In genomic region chr1:200401263-200401662, GRCh38 we compare ENCODE assay signal across 20 cellular contexts. TPM values are rescaled to one million over a fixed set of nuclear protein-coding genes. Genes with fewer than 3 reads are reported as not detected.
DNase-seq lines count a peak whose midpoint lies in the region; ATAC-seq, FAIRE-seq and TF ChIP-seq lines count a peak whose summit lies in the region.
"Had no signal": no experiment of that assay in that cellular context is flagged by ENCODE, and none has a peak within 500 bp of the region (broad histone marks: within the 10 kb centered on the region; RNA-seq: fewer than 3 reads in every experiment).

No MANE protein-coding gene starts in this region.

- in situ Hi-C loops in IMR-90 (cut with MboI; ENCODE audit: low sequenced_read_pairs) = no loop called here

- peak overlapping the region; percentile 71 to 97; a peak in 5 of 6 replicates for H3K27ac ChIP-seq in A549
- H3K27ac ChIP-seq in IMR-90 (ENCODE audit: insufficient read depth, low read length) = no peak overlapping the region; the same call in 1 of the 2 replicates
- H3K27ac ChIP-seq: BLaER1 treated with 17β-estradiol and CSF1 and Interleukin-3, amounts not matched to agents 10 nM and 100 nM had no signal

- CTCF ChIA-PET in A549 (lab: Yijun Ruan, JAX) (interaction anchor here (1.1 to 1.2 kb wide), 3 partner anchors 87 to 109 kb away, joined by 3 read pairs; no protein-coding TSS in a partner anchor), IMR-90 (lab: Yijun Ruan, JAX) (interaction anchor here (0.5 to 0.8 kb wide), 2 partner anchors 13 to 148 kb away, joined by 3 read pairs; no protein-coding TSS in a partner anchor), T-cell (lab: Charles Lee) (no interaction called here)

- DNase-seq in A549 (ENCODE audit: low read depth in 1 of 2, low spot score in 1 of 2) (no peak), IMR-90 (no peak), fibroblast of villous mesenchyme (ENCODE audit: low read depth) (peak; percentile 63), neural crest cell (ENCODE audit: low read depth, low spot score) (no peak), AML-193 (lab: John Stamatoyannopoulos, UW) (no peak), NCI-H526 treated with DMSO at 0.1 percent for 48 hours (lab: John Stamatoyannopoulos, UW) (no peak), T-cell (no peak), NCI-H2171 treated with DMSO at 0.1 percent for 48 hours (lab: John Stamatoyannopoulos, UW) (no peak)
- DNase-seq: 8988T; CD8-positive, alpha-beta memory T cell; DMS79 treated with DMSO at 0.1 percent for 48 hours; GOT3; Kasumi-1; NCI-H187; NCI-H446; NK-92 treated with Interleukin-12 subunit alpha and Interleukin-12 subunit beta, amount 100 ng/mL, for 24 hours; OCI-M1; RPMI8226; SIG-M5 had no signal

- dilution Hi-C loops in IMR-90 (cut with HindIII; ENCODE audit: low sequenced_read_pairs, unreplicated experiment) = no loop called here

- no peak overlapping the region for H3K23ac ChIP-seq in IMR-90 (ENCODE audit: low read depth, low read length)

- no peaks in the 10 kb centered on the region for H3K27me3 ChIP-seq in IMR-90 (ENCODE audit: control insufficient read depth, insufficient read depth, low read length)
- H3K27me3 ChIP-seq: BLaER1 treated with 17β-estradiol and CSF1 and Interleukin-3, amounts not matched to agents 10 nM and 100 nM had no signal

- H3K4me3 ChIP-seq in A549 = peak overlapping the region; percentile 12; the same call in 1 of the 3 replicates
- H3K4me3 ChIP-seq in IMR-90 (ENCODE audit: insufficient read depth, low read depth, low read length) = no peak overlapping the region
- H3K4me3 ChIP-seq in fibroblast of villous mesenchyme (ENCODE audit: low read depth, low read length) = no peak overlapping the region
- H3K4me3 ChIP-seq: BLaER1 treated with 17β-estradiol and CSF1 and Interleukin-3, amounts not matched to agents 10 nM and 100 nM had no signal

- no peak overlapping the region for H3K9ac ChIP-seq in IMR-90 (ENCODE audit: low read depth, low read length)
- H3K9ac ChIP-seq: BLaER1 treated with 17β-estradiol and CSF1 and Interleukin-3, amounts not matched to agents 10 nM and 100 nM had no signal

- no peak for ATAC-seq in A549
- ATAC-seq in IMR-90 (ENCODE audit: low read depth) = no peak
- ATAC-seq in T-cell (replicated peaks in 1 of 4) = no peak

- TF ChIP-seq RAD21 in A549 (conservative IDR thresholded peaks at IDR 0.05 in 1 of 2, IDR thresholded peaks at IDR 0.05 in 1 of 2) = no peak
- no peak for TF ChIP-seq RAD21 in IMR-90 (IDR thresholded peaks at IDR 0.05; ENCODE audit: low read length)

- TF ChIP-seq POLR2A in A549 (IDR thresholded peaks at IDR 0.05; ENCODE audit: low read length) (no peak), IMR-90 (IDR thresholded peaks at IDR 0.05; ENCODE audit: low read depth, low read length) (no peak)

- FAIRE-seq in A549 (lab: Jason Lieb, UNC) = peak; percentile 39

- no peak overlapping the region for H2AK9ac ChIP-seq in IMR-90 (replicated peaks; ENCODE audit: low read depth, low read length, poor library complexity)

- H3K56ac ChIP-seq in IMR-90 (ENCODE audit: extremely low read depth, insufficient read depth, low read length) = no peak overlapping the region

- H3K9me3 ChIP-seq in A549 (no peaks in the 10 kb centered on the region), IMR-90 (ENCODE audit: control insufficient read depth, insufficient read depth, low read length) (no peaks in the 10 kb centered on the region)

- no TSS peak for BruUV-seq in IMR-90 (replicated peaks; lab: Mats Ljungman, UMichigan)

- no peak overlapping the region for H2AFZ ChIP-seq in IMR-90 (replicated peaks; ENCODE audit: low read length, poor library complexity)

- H3K9me1 ChIP-seq in IMR-90 (ENCODE audit: insufficient read depth, low read length) = 0 out of 2 replicates have a peak, but pooled peaks cover 2% of the 10 kb centered on the region

- TF ChIP-seq CTCF in A549 (IDR thresholded peaks at IDR 0.05) (no peak), IMR-90 (conservative IDR thresholded peaks at IDR 0.05; ENCODE audit: low read depth, low read length) (no peak), fibroblast of villous mesenchyme (IDR thresholded peaks at IDR 0.05; ENCODE audit: insufficient read depth, low read depth, low read length) (no peak), neural crest cell (conservative IDR thresholded peaks at IDR 0.05) (no peak)

- H3K4me3 Mint-ChIP-seq in neural crest cell (peak overlapping the region; percentile 6), T-cell (no peak overlapping the region)
- H3K4me3 Mint-ChIP-seq: CD8-positive, alpha-beta memory T cell had no signal

- TF ChIP-seq EP300 in A549 (IDR thresholded peaks at IDR 0.05) = no peak

- H4K20me1 ChIP-seq in IMR-90 (ENCODE audit: insufficient read depth, low read length) = peaks cover 9% of the 10 kb centered on the region; the same call in 1 of the 2 replicates

- H3K9me3 Mint-ChIP-seq in neural crest cell = no peaks in the 10 kb centered on the region
- H3K9me3 Mint-ChIP-seq in T-cell = no peaks in the 10 kb centered on the region
- H3K9me3 Mint-ChIP-seq: CD8-positive, alpha-beta memory T cell had no signal

- no peak overlapping the region for H3K14ac ChIP-seq in IMR-90 (replicated peaks; ENCODE audit: low read depth, low read length)

- no peak overlapping the region for H4K8ac ChIP-seq in IMR-90 (ENCODE audit: low read depth in 2 of 2, low read length in 2 of 2)

- no peak overlapping the region for H2AK5ac ChIP-seq in IMR-90 (ENCODE audit: low read depth, low read length)

- no peak overlapping the region for H3K4ac ChIP-seq in IMR-90 (ENCODE audit: low read depth, low read length)

- no peak overlapping the region for H2BK15ac ChIP-seq in IMR-90 (ENCODE audit: low read depth, low read length)

- H3K4me2 ChIP-seq in A549 (peak overlapping the region; percentile 97), IMR-90 (ENCODE audit: low read depth, low read length) (peak overlapping the region; percentile 80)
- H3K4me2 ChIP-seq: BLaER1 treated with 17β-estradiol and CSF1 and Interleukin-3, amounts not matched to agents 10 nM and 100 nM had no signal

- no peak overlapping the region for H4K5ac ChIP-seq in IMR-90 (ENCODE audit: low read depth, low read length)

- no peak overlapping the region for H3K18ac ChIP-seq in IMR-90 (ENCODE audit: low read depth, low read length)

- H3K36me3 Mint-ChIP-seq in neural crest cell (ENCODE audit: low read depth) (peaks cover 12% of the 10 kb centered on the region), T-cell (peaks cover 24% of the 10 kb centered on the region)

- peaks cover 3% of the 10 kb centered on the region for H3K36me3 ChIP-seq in IMR-90 (ENCODE audit: control insufficient read depth, insufficient read depth, low read length)

- no peak overlapping the region for H2BK20ac ChIP-seq in IMR-90 (ENCODE audit: low read depth, low read length)

- H3K27ac Mint-ChIP-seq in neural crest cell (ENCODE audit: unreplicated experiment) (no peak overlapping the region), T-cell (no peak overlapping the region)

- peaks cover 4 to 18% of the 10 kb centered on the region in 2 experiments; a peak in 3 of 4 replicates for H3K79me1 ChIP-seq in IMR-90 (ENCODE audit: low read depth in 1 of 2, low read length in 2 of 2)

- H3K27me3 Mint-ChIP-seq in neural crest cell (ENCODE audit: low read depth) = no peaks in the 10 kb centered on the region
- no peaks in the 10 kb centered on the region for H3K27me3 Mint-ChIP-seq in T-cell
- H3K27me3 Mint-ChIP-seq: CD8-positive, alpha-beta memory T cell had no signal

- 27% methylated on average over 2 of the region's 2 CpGs for WGBS in A549 (ENCODE audit: missing lambda C conversion rate)
- no CpG with 5 or more reads among the region's 2 CpGs for WGBS in IMR-90 (ENCODE audit: extremely low coverage in 2 of 2, insufficient read length in 1 of 2), 2 experiments

- H2BK5ac ChIP-seq in IMR-90 (ENCODE audit: low read depth, low read length, poor library complexity, severe bottlenecking) = peak overlapping the region; percentile 70

- H4K91ac ChIP-seq in IMR-90 (ENCODE audit: insufficient read depth, low read depth, low read length) = no peak overlapping the region

- peaks cover 89% of the 10 kb centered on the region for H3K4me1 ChIP-seq in A549
- H3K4me1 ChIP-seq in IMR-90 (ENCODE audit: control insufficient read depth, insufficient read depth, low read length) = no peaks in the 10 kb centered on the region; the same call in 1 of the 2 replicates

- POLR2A ChIA-PET in A549 (lab: Yijun Ruan, JAX) (no interaction called here), IMR-90 (lab: Charles Lee; ENCODE audit: unreplicated experiment) (no interaction called here), T-cell (lab: Charles Lee) (no interaction called here)

- peaks cover 36% of the 10 kb centered on the region for H3K4me1 Mint-ChIP-seq in neural crest cell
- peaks cover 44 to 58% (median 45%) of the 10 kb centered on the region in 3 donors for H3K4me1 Mint-ChIP-seq in T-cell

- intact Hi-C loops in IMR-90 (cut with micrococcal nuclease) = loop anchor here (5.0 to 10.0 kb wide), 3 partner anchors 84 to 716 kb away; no protein-coding TSS in a partner anchor

- no peak overlapping the region for H2BK120ac ChIP-seq in IMR-90 (ENCODE audit: low read depth, low read length)

TF ChIP-seq in A549, 52 proteins besides CTCF, POLR2A, EP300 and RAD21 (continues in another document):
- TF ChIP-seq BHLHE40 (IDR thresholded peaks at IDR 0.05; ENCODE audit: low read depth, low read length) (no peak), EHF (CRISPR knock-in tag; IDR thresholded peaks at IDR 0.05) (no peak), NR3C1 (IDR thresholded peaks at IDR 0.05) (no peak), EHMT2 (IDR thresholded peaks at IDR 0.05; ENCODE audit: low read depth) (no peak), RNF2 (IDR thresholded peaks at IDR 0.05; ENCODE audit: borderline replicate concordance, low read depth) (no peak)

RNA-seq across cellular contexts. Expression of gene ZNF281, which starts 8.6 kb away (rescaled TPM):
- 39.1 and 40.8 TPM in 2 replicates for polyA plus RNA-seq in A549 (2011; rRNA removed)
- 4.9 and 6.4 TPM in 2 replicates for polyA plus RNA-seq in A549 (2012; cell fraction: cytosol; rRNA removed)
- polyA plus RNA-seq in A549 (2012; cell fraction: nucleus; rRNA removed) = 6.6 and 7.5 TPM in 2 replicates
- 30.8 to 33.7 TPM (median 31.5 TPM) in 3 replicates for polyA plus RNA-seq in A549 (2017; fragmentation: RNase III; extraction: RNeasy Plus Mini Kit Qiagen cat#74134 plus additional on column Dnase treatment)
- 40.1 and 40.2 TPM in 2 replicates for polyA minus RNA-seq in A549 (2011; rRNA and poly(A)+ RNA removed)
- 37.5 and 38.0 TPM in 2 replicates for total RNA-seq in IMR-90 (2012; rRNA removed)
- 5.4 and 7.0 TPM in 2 replicates for polyA plus RNA-seq in IMR-90 (2012; rRNA removed)
- polyA plus RNA-seq in IMR-90 (2012; cell fraction: cytosol; rRNA removed) = 1.1 and 1.7 TPM in 2 replicates
- 2.1 and 9.7 TPM in 2 replicates for polyA plus RNA-seq in IMR-90 (2012; cell fraction: nucleus; rRNA removed; ENCODE audit: low replicate concordance)
- 47.4 and 48.8 TPM in 2 replicates for total RNA-seq in fibroblast of villous mesenchyme
- total RNA-seq in neural crest cell = 36.5 and 37.5 TPM in 2 replicates
- 10 to 100 TPM; 19.2 to 29.9 (median 21.4) TPM for total RNA-seq in T-cell

Comparison
In these comparisons a context has a peak if more than half of its experiments do, and no peak if none do; other contexts are left out.
1. CTCF ChIA-PET loops: an anchor here in A549 (1.1 to 1.2 kb wide) and IMR-90 (0.5 to 0.8 kb wide); none called in T-cell.